ENCODE assay signal across 8 cellular contexts in genomic region chr11:110294509-110294908, GRCh38. TPM values are rescaled to one million over a fixed set of nuclear protein-coding genes. Genes with fewer than 3 reads are reported as not detected.
DNase-seq lines count a peak whose midpoint lies in the region; ATAC-seq and TF ChIP-seq lines count a peak whose summit lies in the region.

No MANE protein-coding gene starts in this region.

- peak overlapping the region; percentile 79 for H3K27ac Mint-ChIP-seq in stimulated activated naive CD8-positive, alpha-beta T cell treated with anti-CD3 and anti-CD28 coated beads, Interleukin-15, Interleukin-2, amounts not matched to agents 100 ng/mL and 50 ng/mL, for 24 hours

- WGBS in mesenchymal stem cell, result 54% methylated on average over 6 of the region's 6 CpGs

- no peak overlapping the region for H2BK12ac ChIP-seq in mesenchymal stem cell (ENCODE audit: low read length in 2 of 2)

- no peak overlapping the region for H3K14ac ChIP-seq in mesenchymal stem cell (ENCODE audit: low read length in 2 of 2)

- H3K4me1 Mint-ChIP-seq in stimulated activated naive CD8-positive, alpha-beta T cell treated with anti-CD3 and anti-CD28 coated beads, Interleukin-15, Interleukin-2, amounts not matched to agents 100 ng/mL and 50 ng/mL, for 24 hours (ENCODE audit: low read depth), result peaks cover 47% of the 10 kb centered on the region

- no peaks in the 10 kb centered on the region for H3K27me3 ChIP-seq in mesenchymal stem cell (ENCODE audit: control insufficient read depth in 1 of 2, insufficient read depth in 1 of 2, low read length in 2 of 2)

- no peak overlapping the region for H3K23ac ChIP-seq in mesenchymal stem cell (ENCODE audit: low read length in 2 of 2)

- H3K4me3 ChIP-seq in astrocyte of the spinal cord (ENCODE audit: low read depth, low read length) (peak overlapping the region; percentile 79), mesenchymal stem cell (ENCODE audit: insufficient read depth in 1 of 2, low read depth in 1 of 2, low read length in 2 of 2) (peak overlapping the region in 1 of 2 experiments; percentile 88)

- no peak for TF ChIP-seq CTCF in astrocyte of the spinal cord (IDR thresholded peaks at IDR 0.05; ENCODE audit: low read depth, low read length)

- no peaks in the 10 kb centered on the region for H3K27me3 Mint-ChIP-seq in stimulated activated naive CD8-positive, alpha-beta T cell treated with anti-CD3 and anti-CD28 coated beads, Interleukin-15, Interleukin-2, amounts not matched to agents 100 ng/mL and 50 ng/mL, for 24 hours

- no peak overlapping the region for H4K91ac ChIP-seq in mesenchymal stem cell (ENCODE audit: low read length)

- peaks cover 0 to 4% of the 10 kb centered on the region in 2 experiments for H3K36me3 ChIP-seq in mesenchymal stem cell (ENCODE audit: control insufficient read depth in 1 of 2, insufficient read depth in 2 of 2, low read depth in 1 of 2, low read length in 2 of 2)

- peaks cover 13% of the 10 kb centered on the region for H3K36me3 Mint-ChIP-seq in stimulated activated naive CD8-positive, alpha-beta T cell treated with anti-CD3 and anti-CD28 coated beads, Interleukin-15, Interleukin-2, amounts not matched to agents 100 ng/mL and 50 ng/mL, for 24 hours (ENCODE audit: low read depth)

- H3K4me2 ChIP-seq in mesenchymal stem cell (ENCODE audit: low read length, poor library complexity, severe bottlenecking), result peak overlapping the region; percentile 44

- H2AK5ac ChIP-seq in mesenchymal stem cell (ENCODE audit: low read length, severe bottlenecking), result no peak overlapping the region

- no peak overlapping the region for H2BK5ac ChIP-seq in mesenchymal stem cell (ENCODE audit: low read depth, low read length, poor library complexity, severe bottlenecking)

- peaks cover 8% of the 10 kb centered on the region for H3K4me1 ChIP-seq in mesenchymal stem cell (ENCODE audit: control insufficient read depth, insufficient read depth, low read depth, low read length)

- H3K9me3 Mint-ChIP-seq in stimulated activated naive CD8-positive, alpha-beta T cell treated with anti-CD3 and anti-CD28 coated beads, Interleukin-15, Interleukin-2, amounts not matched to agents 100 ng/mL and 50 ng/mL, for 24 hours, result peaks cover 3% of the 10 kb centered on the region

- H4K8ac ChIP-seq in mesenchymal stem cell (ENCODE audit: low read length), result no peak overlapping the region

- no peak overlapping the region for H3K27ac ChIP-seq in mesenchymal stem cell (ENCODE audit: low read length, poor library complexity, severe bottlenecking)

- H3K4me3 Mint-ChIP-seq in stimulated activated naive CD8-positive, alpha-beta T cell treated with anti-CD3 and anti-CD28 coated beads, Interleukin-15, Interleukin-2, amounts not matched to agents 100 ng/mL and 50 ng/mL, for 24 hours, result peak overlapping the region; percentile 94

- no peak overlapping the region for H3K4ac ChIP-seq in mesenchymal stem cell (ENCODE audit: low read depth in 1 of 2, low read length in 2 of 2)

- H3K79me1 ChIP-seq in mesenchymal stem cell (replicated peaks; ENCODE audit: low read length, poor library complexity, severe bottlenecking), result no peaks in the 10 kb centered on the region

- no peak for ATAC-seq in stimulated activated naive CD8-positive, alpha-beta T cell treated with anti-CD3 and anti-CD28 coated beads, Interleukin-15, Interleukin-2, amounts not matched to agents 100 U/mL and 50 U/mL, for 24 hours

- H3K18ac ChIP-seq in mesenchymal stem cell (ENCODE audit: low read depth in 1 of 2, low read length in 2 of 2), result no peak overlapping the region

- no peak overlapping the region for H2BK120ac ChIP-seq in mesenchymal stem cell (ENCODE audit: low read depth, low read length)

- H3K9ac ChIP-seq in mesenchymal stem cell (ENCODE audit: low read length), result peak overlapping the region; percentile 93

- in situ Hi-C loops in astrocyte of the spinal cord (cut with HindIII; ENCODE audit: low sequenced_read_pairs), result no loop called here

- H2AFZ ChIP-seq in mesenchymal stem cell (ENCODE audit: low read depth, low read length), result no peak overlapping the region

- H2BK15ac ChIP-seq in mesenchymal stem cell (ENCODE audit: low read depth, poor library complexity, severe bottlenecking), result no peak overlapping the region

- H3K9me3 ChIP-seq in mesenchymal stem cell (ENCODE audit: control insufficient read depth, low read length), result no peaks in the 10 kb centered on the region

- DNase-seq in stimulated activated naive CD8-positive, alpha-beta T cell treated with anti-CD3 and anti-CD28 coated beads, Interleukin-15, Interleukin-2, amounts not matched to agents 100 U/mL and 50 U/mL, for 24 hours, result no peak
- DNase-seq in astrocyte of the spinal cord (ENCODE audit: low read depth, low spot score) (no peak), mesenchymal stem cell (no peak), SKM-1 (lab: John Stamatoyannopoulos, UW; ENCODE audit: unreplicated experiment) (no peak), NCI-H1436 treated with DMSO at 0.1 percent for 48 hours (lab: John Stamatoyannopoulos, UW) (no peak), NCI-H1105 (lab: John Stamatoyannopoulos, UW) (no peak), Kasumi-1 (lab: John Stamatoyannopoulos, UW) (no peak)

RNA-seq across cellular contexts. Expression of gene RDX, which starts 1.9 kb away (rescaled TPM):
- 84.4 TPM for polyA plus RNA-seq in mesenchymal stem cell (2013, experiment 1 of 2)
- polyA plus RNA-seq in mesenchymal stem cell (2013, experiment 2 of 2), result 83.4 TPM
